11 cellular contexts compared by ENCODE assay signal in genomic region chr5:1077491-1078020, GRCh38.
"Had no signal": no experiment of that assay in that cellular context is flagged by ENCODE, and none has a peak within 500 bp of the region (broad histone marks: within the 10 kb centered on the region; RNA-seq: fewer than 3 reads in every experiment).

No MANE protein-coding gene starts in this region.

- H3K4me1 Mint-ChIP-seq: GM23338, H9 had no signal

- DNase-seq: GM23248, GOT3, H7, H9, HCEC 1CT, HFFc6 had no signal

- H3K4me1 ChIP-seq: HAP-1 had no signal

- H3K9ac ChIP-seq: GM23248 had no signal

- ATAC-seq: GM23338, HCT116 had no signal

- H3K9me3 ChIP-seq: HAP-1 had no signal

- H3K4me3 ChIP-seq: GM23248, GM23338, HAP-1 had no signal

- H3K36me3 ChIP-seq: HAP-1 had no signal

- H3K9me3 Mint-ChIP-seq: GM23338, H9 had no signal

- H2AFZ ChIP-seq: GM23248, GM23338 had no signal

- FAIRE-seq: H1, H54 had no signal

- H3K27ac Mint-ChIP-seq: GM23338, H9, HFFc6 had no signal

- H3K4me2 ChIP-seq: GM23338 had no signal

- H3K4me3 Mint-ChIP-seq: GM23338, H9, HFFc6 had no signal

- H3K27ac ChIP-seq: GM23248 had no signal
